8 cellular contexts compared by ENCODE assay signal in the genomic region with DNA sequence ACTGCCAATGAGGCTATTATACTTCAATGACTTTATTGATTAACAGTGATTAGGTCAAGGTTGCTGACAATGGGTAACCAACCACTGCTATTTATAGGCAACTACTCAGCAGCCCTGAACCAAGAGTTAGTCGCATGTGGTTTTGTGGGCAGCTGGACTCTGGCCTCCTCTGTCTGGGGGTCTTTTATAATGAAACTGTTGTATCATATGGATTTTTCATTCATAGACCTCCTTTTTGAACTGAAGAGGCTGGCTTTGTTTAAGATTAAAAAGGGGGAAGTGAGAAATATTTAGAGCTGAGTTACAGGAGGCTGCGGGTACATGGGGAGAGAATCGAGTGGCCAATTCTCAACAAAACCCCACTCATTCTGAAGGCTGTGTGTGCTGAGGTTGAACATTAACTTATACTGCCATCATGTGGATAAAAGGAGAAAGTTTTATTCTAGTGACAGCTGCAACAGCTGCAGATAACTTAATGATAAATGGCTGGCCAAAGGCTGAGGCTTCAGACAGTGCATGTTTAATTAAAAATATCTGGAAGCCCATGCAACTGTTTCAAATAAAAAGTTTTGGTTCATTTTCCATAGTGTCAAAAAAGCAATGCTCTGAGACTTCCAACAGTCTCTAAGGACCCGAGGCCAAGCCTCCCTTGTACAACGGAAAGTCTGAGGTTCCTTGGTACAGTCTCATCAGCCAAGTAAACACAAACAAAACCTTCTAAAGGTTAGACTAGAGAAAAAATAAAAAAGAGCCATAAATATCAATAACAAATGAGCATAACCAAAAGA.
DNase-seq lines count a peak whose midpoint lies in the region; ATAC-seq lines count a peak whose summit lies in the region.

No MANE protein-coding gene starts in this region.

- ATAC-seq in GM19023 (IDR thresholded peaks at IDR 0.05; ENCODE audit: unreplicated experiment) (peak; percentile 92), HG03039 (IDR thresholded peaks at IDR 0.05; ENCODE audit: unreplicated experiment) (peak; percentile 74)
- no peak for ATAC-seq in stimulated activated effector memory CD8-positive, alpha-beta T cell treated with anti-CD3 and anti-CD28 coated beads, Interleukin-12 subunit alpha, Interleukin-12 subunit beta, amount 100 ng/mL, for 72 hours

- H3K4me3 Mint-ChIP-seq in stimulated activated effector memory CD8-positive, alpha-beta T cell treated with anti-CD3 and anti-CD28 coated beads, Interleukin-12 subunit alpha, Interleukin-12 subunit beta, amount 100 ng/mL, for 72 hours: no peak overlapping the region

- H4K91ac ChIP-seq in neuronal stem cell (ENCODE audit: low read depth, low read length, poor library complexity): no peak overlapping the region

- H2BK120ac ChIP-seq in neuronal stem cell (ENCODE audit: low read depth, low read length): no peak overlapping the region

- no peak overlapping the region for H2BK5ac ChIP-seq in neuronal stem cell (ENCODE audit: low read length)

- no peaks in the 10 kb centered on the region for H3K4me1 ChIP-seq in neuronal stem cell (ENCODE audit: control insufficient read depth in 2 of 2, insufficient read depth in 1 of 2, low read depth in 1 of 2, low read length in 2 of 2)

- H3K4me1 Mint-ChIP-seq in stimulated activated effector memory CD8-positive, alpha-beta T cell treated with anti-CD3 and anti-CD28 coated beads, Interleukin-12 subunit alpha, Interleukin-12 subunit beta, amount 100 ng/mL, for 72 hours: no peaks in the 10 kb centered on the region

- H2AK5ac ChIP-seq in neuronal stem cell (ENCODE audit: low read depth, low read length): no peak overlapping the region

- no peak overlapping the region for H2BK12ac ChIP-seq in neuronal stem cell (ENCODE audit: low read length)

- H3K23ac ChIP-seq in neuronal stem cell (ENCODE audit: low read depth, low read length, poor library complexity): no peak overlapping the region

- H3K27ac ChIP-seq in neuronal stem cell (replicated peaks; ENCODE audit: low read length): no peak overlapping the region

- no peak overlapping the region for H2BK15ac ChIP-seq in neuronal stem cell (ENCODE audit: low read length)

- WGBS in neuronal stem cell (ENCODE audit: extremely low coverage in 2 of 2, insufficient read length in 2 of 2, insufficient replicate concordance in 1 of 2), 2 donors: no CpG with 5 or more reads among the region's 5 CpGs

- H2AFZ ChIP-seq in neuronal stem cell (ENCODE audit: low read length): peak overlapping the region; percentile 47

- no peaks in the 10 kb centered on the region for H3K27me3 ChIP-seq in neuronal stem cell (ENCODE audit: control insufficient read depth in 3 of 3, insufficient read depth in 3 of 3, low read depth in 1 of 3, low read length in 3 of 3)

- peaks cover 16% of the 10 kb centered on the region for H3K9me3 Mint-ChIP-seq in stimulated activated effector memory CD8-positive, alpha-beta T cell treated with anti-CD3 and anti-CD28 coated beads, Interleukin-12 subunit alpha, Interleukin-12 subunit beta, amount 100 ng/mL, for 72 hours

- H3K14ac ChIP-seq in neuronal stem cell (ENCODE audit: low read length): no peak overlapping the region

- H3K9ac ChIP-seq in neuronal stem cell (ENCODE audit: low read depth, low read length, poor library complexity): no peak overlapping the region

- no peak overlapping the region for H3K18ac ChIP-seq in neuronal stem cell (ENCODE audit: low read length)

- no peak overlapping the region for H3K4ac ChIP-seq in neuronal stem cell (ENCODE audit: low read length)

- H3K27ac Mint-ChIP-seq in stimulated activated effector memory CD8-positive, alpha-beta T cell treated with anti-CD3 and anti-CD28 coated beads, Interleukin-12 subunit alpha, Interleukin-12 subunit beta, amount 100 ng/mL, for 72 hours: no peak overlapping the region

- peaks cover 0 to 2% of the 10 kb centered on the region in 2 donors for H3K9me3 ChIP-seq in neuronal stem cell (replicated peaks in 1 of 2; ENCODE audit: control insufficient read depth in 2 of 2, insufficient read depth in 1 of 2, low read depth in 1 of 2, low read length in 2 of 2)

- H3K79me1 ChIP-seq in neuronal stem cell (ENCODE audit: low read depth, low read length): no peaks in the 10 kb centered on the region

- no peak overlapping the region for H3K4me3 ChIP-seq in neuronal stem cell (ENCODE audit: low read length in 2 of 2)

- no peaks in the 10 kb centered on the region for H3K36me3 Mint-ChIP-seq in stimulated activated effector memory CD8-positive, alpha-beta T cell treated with anti-CD3 and anti-CD28 coated beads, Interleukin-12 subunit alpha, Interleukin-12 subunit beta, amount 100 ng/mL, for 72 hours

- DNase-seq in COR-L47 (lab: John Stamatoyannopoulos, UW) (peak; percentile 2), NCI-H2171 (lab: John Stamatoyannopoulos, UW) (peak; percentile 35), cerebellar cortex (ENCODE audit: low spot score) (peak; percentile 19), neuronal stem cell (ENCODE audit: low spot score) (peak; percentile 18)
- no peak for DNase-seq in activated naive CD4-positive, alpha-beta T cell treated with anti-CD3 and anti-CD28 coated beads, Interleukin-2, amount 50 U/mL, for 16 hours
- DNase-seq in stimulated activated effector memory CD8-positive, alpha-beta T cell treated with anti-CD3 and anti-CD28 coated beads, Interleukin-12 subunit alpha, Interleukin-12 subunit beta, amount 100 ng/mL, for 72 hours (ENCODE audit: low spot score in 2 of 2): no peak

- H4K8ac ChIP-seq in neuronal stem cell (ENCODE audit: low read depth, low read length): no peak overlapping the region

- H3K4me2 ChIP-seq in neuronal stem cell (ENCODE audit: insufficient read depth, low read length, poor library complexity, severe bottlenecking): no peak overlapping the region

- H3K36me3 ChIP-seq in neuronal stem cell (replicated peaks in 1 of 2; ENCODE audit: control insufficient read depth in 2 of 2, insufficient read depth in 2 of 2, low read length in 2 of 2): no peaks in the 10 kb centered on the region

Comparison
In these comparisons a context has a peak if more than half of its experiments do, and no peak if none do; other contexts are left out.
1. DNase-seq: peak in COR-L47 (single experiment), NCI-H2171 (single experiment), cerebellar cortex (single experiment) and neuronal stem cell (single experiment); none in activated naive CD4-positive, alpha-beta T cell treated with anti-CD3 and anti-CD28 coated beads, Interleukin-2, amount 50 U/mL, for 16 hours (single experiment) and stimulated activated effector memory CD8-positive, alpha-beta T cell treated with anti-CD3 and anti-CD28 coated beads, Interleukin-12 subunit alpha, Interleukin-12 subunit beta, amount 100 ng/mL, for 72 hours (0 of 2).